1 cellular context compared by ENCODE assay signal in genomic region chr4:186190456-186191265, GRCh38.
TF ChIP-seq lines count a peak whose summit lies in the region.

No MANE protein-coding gene starts in this region.

TF ChIP-seq in HepG2, 621 proteins besides CTCF, POLR2A, EP300 and RAD21 (continued from another document and continues in another):
- no peak for TF ChIP-seq PRDM4 (CRISPR knock-in tag; IDR thresholded peaks at IDR 0.05; ENCODE audit: borderline replicate concordance)
- no peak for TF ChIP-seq ZNF260 (CRISPR knock-in tag; IDR thresholded peaks at IDR 0.05; ENCODE audit: borderline replicate concordance, low read depth)
- no peak for TF ChIP-seq ZNF775 (CRISPR knock-in tag; IDR thresholded peaks at IDR 0.05; ENCODE audit: borderline replicate concordance)
- TF ChIP-seq ZNF124 (CRISPR knock-in tag; IDR thresholded peaks at IDR 0.05) = no peak
- TF ChIP-seq ZSCAN22 (CRISPR knock-in tag; IDR thresholded peaks at IDR 0.05) = no peak
- no peak for TF ChIP-seq TP53 (CRISPR knock-in tag; conservative IDR thresholded peaks at IDR 0.05)
- no peak for TF ChIP-seq SRSF1 (optimal IDR thresholded peaks at IDR 0.05; ENCODE audit: low read depth, low read length)
- 0 out of 2 replicates have a peak, but pooled peaks have one; percentile 52 for TF ChIP-seq NFKB2 (CRISPR knock-in tag; IDR thresholded peaks at IDR 0.05; ENCODE audit: borderline replicate concordance)
- peak; percentile 56 for TF ChIP-seq AGO2 (optimal IDR thresholded peaks at IDR 0.05; ENCODE audit: low read depth, low read length)
- TF ChIP-seq ZNF746 (CRISPR knock-in tag; IDR thresholded peaks at IDR 0.05) = 0 out of 2 replicates have a peak, but pooled peaks have one; percentile 21
- TF ChIP-seq HHEX (CRISPR knock-in tag; IDR thresholded peaks at IDR 0.05) = no peak
- no peak for TF ChIP-seq ZNF263 (CRISPR knock-in tag; IDR thresholded peaks at IDR 0.05)
- TF ChIP-seq ZNF749 (CRISPR knock-in tag; IDR thresholded peaks at IDR 0.05; ENCODE audit: borderline replicate concordance) = no peak
- TF ChIP-seq ZNF891 (CRISPR knock-in tag; IDR thresholded peaks at IDR 0.05) = peak; percentile 28; the same call in 1 of the 2 replicates
- TF ChIP-seq HCFC1 (IDR thresholded peaks at IDR 0.05; ENCODE audit: low read depth, low read length) = no peak
- no peak for TF ChIP-seq ZFP62 (CRISPR knock-in tag; IDR thresholded peaks at IDR 0.05)
- 0 out of 2 replicates have a peak, but pooled peaks have one; percentile 38 for TF ChIP-seq DZIP1 (CRISPR knock-in tag; IDR thresholded peaks at IDR 0.05)
- no peak; the same call in none of the 2 replicates for TF ChIP-seq ZSCAN25 (CRISPR knock-in tag; IDR thresholded peaks at IDR 0.05)
- TF ChIP-seq KDM3A (CRISPR knock-in tag; IDR thresholded peaks at IDR 0.05; ENCODE audit: low read depth) = peak; percentile 30; the same call in 1 of the 2 replicates
- no peak for TF ChIP-seq REST (IDR thresholded peaks at IDR 0.05; ENCODE audit: borderline replicate concordance in 1 of 2, low read depth in 1 of 2, low read length in 2 of 2)
- no peak for TF ChIP-seq MED8 (CRISPR knock-in tag; IDR thresholded peaks at IDR 0.05; ENCODE audit: insufficient replicate concordance)
- TF ChIP-seq PHB2 (IDR thresholded peaks at IDR 0.05; ENCODE audit: partially characterized antibody) = no peak
- no peak for TF ChIP-seq CENPX (CRISPR knock-in tag; IDR thresholded peaks at IDR 0.05)
- TF ChIP-seq ARID4A (CRISPR knock-in tag; IDR thresholded peaks at IDR 0.05; ENCODE audit: borderline replicate concordance) = no peak
- no peak for TF ChIP-seq ZNF251 (CRISPR knock-in tag; IDR thresholded peaks at IDR 0.05)
- TF ChIP-seq NFIC (IDR thresholded peaks at IDR 0.05; ENCODE audit: low read length) = no peak
- TF ChIP-seq BRCA1 (CRISPR knock-in tag; IDR thresholded peaks at IDR 0.05) = no peak
- TF ChIP-seq E2F2 (CRISPR knock-in tag; IDR thresholded peaks at IDR 0.05; ENCODE audit: borderline replicate concordance) = 0 out of 2 replicates have a peak, but pooled peaks have one; percentile 23
- no peak for TF ChIP-seq ZIK1 (CRISPR knock-in tag; IDR thresholded peaks at IDR 0.05; ENCODE audit: borderline replicate concordance, low read depth)
- TF ChIP-seq HOXA3 (CRISPR knock-in tag; IDR thresholded peaks at IDR 0.05) = no peak
- peak; percentile 45 for TF ChIP-seq ZEB1 (IDR thresholded peaks at IDR 0.05; ENCODE audit: insufficient replicate concordance, low read depth)
- TF ChIP-seq SPEN (CRISPR knock-in tag; IDR thresholded peaks at IDR 0.05; ENCODE audit: low read depth) = no peak
- TF ChIP-seq SRSF9 (IDR thresholded peaks at IDR 0.05; ENCODE audit: borderline replicate concordance, insufficient read depth, low read depth, low read length, poor library complexity, severe bottlenecking) = no peak
- TF ChIP-seq GTF3A (CRISPR knock-in tag; conservative IDR thresholded peaks at IDR 0.05) = no peak
- no peak for TF ChIP-seq ZNF670 (CRISPR knock-in tag; IDR thresholded peaks at IDR 0.05; ENCODE audit: borderline replicate concordance)
- TF ChIP-seq HOXD1 (CRISPR knock-in tag; IDR thresholded peaks at IDR 0.05) = no peak
- TF ChIP-seq ZBED4 (CRISPR knock-in tag; IDR thresholded peaks at IDR 0.05; ENCODE audit: borderline replicate concordance) = no peak
- TF ChIP-seq ARID5B (CRISPR knock-in tag; IDR thresholded peaks at IDR 0.05) = no peak
